ENCODE assay signal across 9 cellular contexts in genomic region chr3:48664313-48664644, GRCh38. TPM values are rescaled to one million over a fixed set of nuclear protein-coding genes. Genes with fewer than 3 reads are reported as not detected.
A peak's percentile ranks its signal among the peaks of the same experiment; 100 is the strongest.
DNase-seq lines count a peak whose midpoint lies in the region; ATAC-seq, FAIRE-seq and TF ChIP-seq lines count a peak whose summit lies in the region.
"Had no signal": no experiment of that assay in that cellular context is flagged by ENCODE, and none has a peak within 500 bp of the region (broad histone marks: within the 10 kb centered on the region; RNA-seq: fewer than 3 reads in every experiment).

No MANE protein-coding gene starts in this region.

- dilution Hi-C loops in keratinocyte (cut with MboI; ENCODE audit: extremely low pct_ligation_motif_present, low sequenced_read_pairs): no loop called here

- no peaks in the 10 kb centered on the region for H3K9me1 ChIP-seq in keratinocyte (ENCODE audit: control insufficient read depth, extremely low read depth, insufficient read depth, low read length)

- H3K4me3 ChIP-seq in keratinocyte (ENCODE audit: control insufficient read depth in 2 of 3, extremely low read depth in 1 of 3, insufficient read depth in 2 of 3, low read depth in 1 of 3, low read length in 3 of 3) (no peak overlapping the region), suprapubic skin (peak overlapping the region; percentile 57)

- no peak overlapping the region for H2AFZ ChIP-seq in keratinocyte (ENCODE audit: control insufficient read depth, low read length)

- no peaks in the 10 kb centered on the region for H3K9me3 ChIP-seq in keratinocyte (ENCODE audit: control insufficient read depth, low read depth, low read length)
- no peaks in the 10 kb centered on the region for H3K9me3 ChIP-seq in suprapubic skin

- no peak for DNase-seq in activated naive CD8-positive, alpha-beta T cell treated with anti-CD3 and anti-CD28 coated beads for 36 hours
- no peak for DNase-seq in keratinocyte (ENCODE audit: low read depth, low spot score)
- no peak for DNase-seq in suprapubic skin (ENCODE audit: low spot score in 2 of 2)
- DNase-seq in A172 (ENCODE audit: low spot score): no peak
- no peak for DNase-seq in cerebellar cortex (ENCODE audit: low spot score)
- DNase-seq in stimulated activated naive CD4-positive, alpha-beta T cell treated with Interleukin-2 at 50 U/mL for 16 hours (lab: John Stamatoyannopoulos, UW): no peak

- H3K36me3 Mint-ChIP-seq in activated naive CD8-positive, alpha-beta T cell: no peaks in the 10 kb centered on the region
- peaks cover 6% of the 10 kb centered on the region for H3K36me3 Mint-ChIP-seq in activated naive CD8-positive, alpha-beta T cell treated with anti-CD3 and anti-CD28 coated beads for 36 hours
- H3K36me3 Mint-ChIP-seq in activated T-helper 17 cell treated with anti-CD3 and anti-CD28 coated beads, Interleukin-2, amount 50 U/mL, for 72 hours (ENCODE audit: low read depth): peaks cover 31% of the 10 kb centered on the region

- TF ChIP-seq EP300 in suprapubic skin (IDR thresholded peaks at IDR 0.05): no peak

- peak overlapping the region; percentile 2 for H3K27ac ChIP-seq in keratinocyte (ENCODE audit: control insufficient read depth, insufficient read depth, low read length)
- no peak overlapping the region for H3K27ac ChIP-seq in suprapubic skin

- peaks cover 12% of the 10 kb centered on the region for H3K4me1 Mint-ChIP-seq in activated naive CD8-positive, alpha-beta T cell (ENCODE audit: low read depth)
- H3K4me1 Mint-ChIP-seq in activated naive CD8-positive, alpha-beta T cell treated with anti-CD3 and anti-CD28 coated beads for 36 hours: peaks cover 11% of the 10 kb centered on the region
- H3K4me1 Mint-ChIP-seq in activated T-helper 17 cell treated with anti-CD3 and anti-CD28 coated beads, Interleukin-2, amount 50 U/mL, for 72 hours: peaks cover 14% of the 10 kb centered on the region

- TF ChIP-seq POLR2A in suprapubic skin (IDR thresholded peaks at IDR 0.05): no peak

- 53% methylated on average over 11 of the region's 11 CpGs for WGBS in suprapubic skin

- H3K4me3 Mint-ChIP-seq in activated naive CD8-positive, alpha-beta T cell: peak overlapping the region; percentile 72
- no peak overlapping the region for H3K4me3 Mint-ChIP-seq in activated naive CD8-positive, alpha-beta T cell treated with anti-CD3 and anti-CD28 coated beads for 36 hours
- peak overlapping the region; percentile 90 for H3K4me3 Mint-ChIP-seq in activated T-helper 17 cell treated with anti-CD3 and anti-CD28 coated beads, Interleukin-2, amount 50 U/mL, for 72 hours

- H3K27ac Mint-ChIP-seq in activated naive CD8-positive, alpha-beta T cell: no peak overlapping the region
- H3K27ac Mint-ChIP-seq in activated naive CD8-positive, alpha-beta T cell treated with anti-CD3 and anti-CD28 coated beads for 36 hours: no peak overlapping the region
- H3K27ac Mint-ChIP-seq in activated T-helper 17 cell treated with anti-CD3 and anti-CD28 coated beads, Interleukin-2, amount 50 U/mL, for 72 hours: no peak overlapping the region

- H3K4me2 ChIP-seq in keratinocyte (ENCODE audit: control insufficient read depth, extremely low read depth, insufficient read depth, low read depth, low read length): peak overlapping the region; percentile 29

- no peak for TF ChIP-seq CTCF in keratinocyte (optimal IDR thresholded peaks at IDR 0.05 in 1 of 3, IDR thresholded peaks at IDR 0.05 in 1 of 3, conservative IDR thresholded peaks at IDR 0.05 in 1 of 3; ENCODE audit: extremely low read depth in 1 of 3, insufficient read depth in 2 of 3, low read length in 3 of 3)
- TF ChIP-seq CTCF in suprapubic skin (IDR thresholded peaks at IDR 0.05): peak in 1 of 2 donors; percentile 9

- H4K20me1 ChIP-seq in keratinocyte (ENCODE audit: control insufficient read depth, extremely low read depth, insufficient read depth, low read length): no peaks in the 10 kb centered on the region

- H3K4me1 ChIP-seq in keratinocyte (ENCODE audit: control insufficient read depth, extremely low read depth, insufficient read depth, low read length): peaks cover 5% of the 10 kb centered on the region
- H3K4me1 ChIP-seq in suprapubic skin: peaks cover 33% of the 10 kb centered on the region

- peaks cover 15% of the 10 kb centered on the region for H3K27me3 ChIP-seq in keratinocyte (ENCODE audit: control insufficient read depth, extremely low read depth, insufficient read depth, low read length)
- peaks cover 35% of the 10 kb centered on the region for H3K27me3 ChIP-seq in suprapubic skin

- H3K9ac ChIP-seq in keratinocyte (ENCODE audit: control insufficient read depth, extremely low read depth, insufficient read depth, low read length): no peak overlapping the region

- H3K9me3 Mint-ChIP-seq in activated naive CD8-positive, alpha-beta T cell (ENCODE audit: low read depth): no peaks in the 10 kb centered on the region
- H3K9me3 Mint-ChIP-seq in activated naive CD8-positive, alpha-beta T cell treated with anti-CD3 and anti-CD28 coated beads for 36 hours: no peaks in the 10 kb centered on the region
- H3K9me3 Mint-ChIP-seq in activated T-helper 17 cell treated with anti-CD3 and anti-CD28 coated beads, Interleukin-2, amount 50 U/mL, for 72 hours: no peaks in the 10 kb centered on the region

- no peaks in the 10 kb centered on the region for H3K36me3 ChIP-seq in keratinocyte (ENCODE audit: control insufficient read depth in 2 of 2, extremely low read depth in 1 of 2, insufficient read depth in 2 of 2, low read length in 2 of 2)
- no peaks in the 10 kb centered on the region for H3K36me3 ChIP-seq in suprapubic skin

- no peak for FAIRE-seq in keratinocyte (lab: Jason Lieb, UNC)

- no peaks in the 10 kb centered on the region for H3K79me2 ChIP-seq in keratinocyte (ENCODE audit: control insufficient read depth, insufficient read depth, low read length)

- peaks cover 4% of the 10 kb centered on the region for H3K27me3 Mint-ChIP-seq in activated naive CD8-positive, alpha-beta T cell
- H3K27me3 Mint-ChIP-seq in activated naive CD8-positive, alpha-beta T cell treated with anti-CD3 and anti-CD28 coated beads for 36 hours: peaks cover 43% of the 10 kb centered on the region
- H3K27me3 Mint-ChIP-seq in activated T-helper 17 cell treated with anti-CD3 and anti-CD28 coated beads, Interleukin-2, amount 50 U/mL, for 72 hours: peaks cover 8% of the 10 kb centered on the region

- no peak for ATAC-seq in activated T-helper 17 cell treated with anti-CD3 and anti-CD28 coated beads, Interleukin-2, amount 50 U/mL, for 72 hours (replicated peaks)

RNA-seq across cellular contexts. Expression of gene CELSR3, which starts 1.6 kb away (rescaled TPM):
- 10 to 100 TPM; 18.2 to 18.6 TPM for total RNA-seq in activated naive CD8-positive, alpha-beta T cell treated with anti-CD3 and anti-CD28 coated beads for 36 hours
- total RNA-seq in activated T-helper 17 cell treated with anti-CD3 and anti-CD28 coated beads, Interleukin-2, amount 50 U/mL, for 72 hours: 10 to 100 TPM; 20.3 to 27.1 TPM
- polyA plus RNA-seq in keratinocyte: 0.25 to 0.53 TPM (median 0.31 TPM) in 3 replicates
- 0.62 TPM for polyA plus RNA-seq in keratinocyte (2011; ENCODE audit: low read depth)
- polyA plus RNA-seq in keratinocyte (2011; cell fraction: cytosol; rRNA removed): 0.12 and 0.19 TPM in 2 replicates
- 2.4 and 3.1 TPM in 2 replicates for polyA plus RNA-seq in keratinocyte (2011; cell fraction: nucleus; rRNA removed)
- 0.55 and 1.2 TPM in 2 replicates for polyA plus RNA-seq in keratinocyte (2012; ENCODE audit: low replicate concordance)
- 1.2 to 1.3 TPM (median 1.3 TPM) in 3 replicates for polyA minus RNA-seq in keratinocyte
- 0.96 TPM for polyA minus RNA-seq in keratinocyte (2011; cell fraction: cytosol; rRNA and poly(A)+ RNA removed)
- polyA minus RNA-seq in keratinocyte (2011; cell fraction: nucleus; rRNA and poly(A)+ RNA removed): 4.6 and 5.0 TPM in 2 replicates
- total RNA-seq in suprapubic skin: 1 to 10 TPM; 1.6 to 3.2 (median 2.0) TPM
- total RNA-seq in A172 (2014; rRNA removed; shearing (Covaris generic)): 4.9 and 5.8 TPM in 2 replicates

RNA-seq across cellular contexts. Expression of gene NCKIPSD, which starts 21.4 kb away (rescaled TPM):
- total RNA-seq in activated naive CD8-positive, alpha-beta T cell treated with anti-CD3 and anti-CD28 coated beads for 36 hours: 10 to 100 TPM; 43.8 to 43.9 TPM
- total RNA-seq in activated T-helper 17 cell treated with anti-CD3 and anti-CD28 coated beads, Interleukin-2, amount 50 U/mL, for 72 hours: 100 to 1,000 TPM in 1 of 2 donors, 10 to 100 TPM in 1; 58.0 to 110 TPM
- 9.8 to 15.8 TPM (median 10.5 TPM) in 3 replicates for polyA plus RNA-seq in keratinocyte
- 5.3 TPM for polyA plus RNA-seq in keratinocyte (2011; ENCODE audit: low read depth)
- 9.6 and 14.7 TPM in 2 replicates for polyA plus RNA-seq in keratinocyte (2011; cell fraction: cytosol; rRNA removed)
- 19.2 and 24.2 TPM in 2 replicates for polyA plus RNA-seq in keratinocyte (2011; cell fraction: nucleus; rRNA removed)
- polyA plus RNA-seq in keratinocyte (2012; ENCODE audit: low replicate concordance): 11.4 and 14.6 TPM in 2 replicates
- 15.0 to 44.8 TPM (median 21.1 TPM) in 3 replicates for polyA minus RNA-seq in keratinocyte
- polyA minus RNA-seq in keratinocyte (2011; cell fraction: cytosol; rRNA and poly(A)+ RNA removed): 14.8 TPM
- 9.7 and 13.3 TPM in 2 replicates for polyA minus RNA-seq in keratinocyte (2011; cell fraction: nucleus; rRNA and poly(A)+ RNA removed)
- total RNA-seq in suprapubic skin: 10 to 100 TPM; 34.8 to 59.2 (median 44.9) TPM
- 23.6 and 37.7 TPM in 2 replicates for total RNA-seq in A172 (2014; rRNA removed; shearing (Covaris generic))

RNA-seq across cellular contexts. Expression of gene SLC26A6, which starts 29.0 kb away (rescaled TPM):
- total RNA-seq in activated naive CD8-positive, alpha-beta T cell treated with anti-CD3 and anti-CD28 coated beads for 36 hours: 10 to 100 TPM; 16.6 to 18.4 TPM
- total RNA-seq in activated T-helper 17 cell treated with anti-CD3 and anti-CD28 coated beads, Interleukin-2, amount 50 U/mL, for 72 hours: 10 to 100 TPM; 34.9 to 37.6 TPM
- 24.9 to 35.7 TPM (median 34.5 TPM) in 3 replicates for polyA plus RNA-seq in keratinocyte
- polyA plus RNA-seq in keratinocyte (2011; ENCODE audit: low read depth): 9.8 TPM
- 9.3 and 10.9 TPM in 2 replicates for polyA plus RNA-seq in keratinocyte (2011; cell fraction: cytosol; rRNA removed)
- 211 and 227 TPM in 2 replicates for polyA plus RNA-seq in keratinocyte (2011; cell fraction: nucleus; rRNA removed)
- polyA plus RNA-seq in keratinocyte (2012; ENCODE audit: low replicate concordance): 18.3 and 28.4 TPM in 2 replicates
- 47.0 to 112 TPM (median 58.5 TPM) in 3 replicates for polyA minus RNA-seq in keratinocyte
- polyA minus RNA-seq in keratinocyte (2011; cell fraction: cytosol; rRNA and poly(A)+ RNA removed): 34.1 TPM
- 59.0 and 61.0 TPM in 2 replicates for polyA minus RNA-seq in keratinocyte (2011; cell fraction: nucleus; rRNA and poly(A)+ RNA removed)
- total RNA-seq in suprapubic skin: 10 to 100 TPM; 14.0 to 29.4 (median 24.1) TPM
- 16.9 and 17.5 TPM in 2 replicates for total RNA-seq in A172 (2014; rRNA removed; shearing (Covaris generic))

RNA-seq across cellular contexts. Expression of gene TMEM89, which starts 42.7 kb away (rescaled TPM):
- not detected for total RNA-seq in activated naive CD8-positive, alpha-beta T cell treated with anti-CD3 and anti-CD28 coated beads for 36 hours
- 1 to 10 TPM; 1.0 to 1.1 TPM for total RNA-seq in activated T-helper 17 cell treated with anti-CD3 and anti-CD28 coated beads, Interleukin-2, amount 50 U/mL, for 72 hours
- polyA plus RNA-seq in keratinocyte: not detected in 3 replicates
- not detected for polyA plus RNA-seq in keratinocyte (2011; ENCODE audit: low read depth)
- polyA plus RNA-seq in keratinocyte (2011; cell fraction: cytosol; rRNA removed): not detected in 2 replicates
- polyA plus RNA-seq in keratinocyte (2011; cell fraction: nucleus; rRNA removed): not detected in 2 replicates
- not detected in 2 replicates for polyA plus RNA-seq in keratinocyte (2012; ENCODE audit: low replicate concordance)
- not detected in 3 replicates for polyA minus RNA-seq in keratinocyte
- not detected for polyA minus RNA-seq in keratinocyte (2011; cell fraction: cytosol; rRNA and poly(A)+ RNA removed)
- polyA minus RNA-seq in keratinocyte (2011; cell fraction: nucleus; rRNA and poly(A)+ RNA removed): not detected in 2 replicates
- not detected for total RNA-seq in suprapubic skin
- total RNA-seq in A172 (2014; rRNA removed; shearing (Covaris generic)): not detected in 2 replicates
- polyA plus RNA-seq: esophagus had no signal

RNA-seq across cellular contexts. Expression of gene IP6K2, which starts 52.7 kb away (rescaled TPM):
- 10 to 100 TPM; 42.6 to 49.9 TPM for total RNA-seq in activated naive CD8-positive, alpha-beta T cell treated with anti-CD3 and anti-CD28 coated beads for 36 hours
- 10 to 100 TPM; 43.4 to 51.1 TPM for total RNA-seq in activated T-helper 17 cell treated with anti-CD3 and anti-CD28 coated beads, Interleukin-2, amount 50 U/mL, for 72 hours
- 94.3 to 124 TPM (median 110 TPM) in 3 replicates for polyA plus RNA-seq in keratinocyte
- 186 TPM for polyA plus RNA-seq in keratinocyte (2011; ENCODE audit: low read depth)
- polyA plus RNA-seq in keratinocyte (2011; cell fraction: cytosol; rRNA removed): 74.3 and 79.1 TPM in 2 replicates
- 355 and 366 TPM in 2 replicates for polyA plus RNA-seq in keratinocyte (2011; cell fraction: nucleus; rRNA removed)
- polyA plus RNA-seq in keratinocyte (2012; ENCODE audit: low replicate concordance): 68.9 and 155 TPM in 2 replicates
- 43.5 to 87.9 TPM (median 66.8 TPM) in 3 replicates for polyA minus RNA-seq in keratinocyte
- 41.6 TPM for polyA minus RNA-seq in keratinocyte (2011; cell fraction: cytosol; rRNA and poly(A)+ RNA removed)
- 55.3 and 80.4 TPM in 2 replicates for polyA minus RNA-seq in keratinocyte (2011; cell fraction: nucleus; rRNA and poly(A)+ RNA removed)
- total RNA-seq in suprapubic skin: 100 to 1,000 TPM; 169 to 269 (median 246) TPM
- total RNA-seq in A172 (2014; rRNA removed; shearing (Covaris generic)): 64.1 and 73.4 TPM in 2 replicates
